ENCODE assay signal across 8 cellular contexts in genomic region chr15:59657635-59658125, GRCh38. TPM values are rescaled to one million over a fixed set of nuclear protein-coding genes. Genes with fewer than 3 reads are reported as not detected.
DNase-seq lines count a peak whose midpoint lies in the region; ATAC-seq and TF ChIP-seq lines count a peak whose summit lies in the region.

No MANE protein-coding gene starts in this region.

- peaks cover 0 to 6% of the 10 kb centered on the region in 2 donors for H3K4me1 ChIP-seq in breast epithelium
- peaks cover 14% of the 10 kb centered on the region for H3K4me1 ChIP-seq in mucosa of stomach (ENCODE audit: control insufficient read depth, insufficient read depth, low read length)

- H3K27me3 ChIP-seq in breast epithelium (no peaks in the 10 kb centered on the region), mucosa of stomach (ENCODE audit: control insufficient read depth, insufficient read depth, low read length) (no peaks in the 10 kb centered on the region)

- no peak for DNase-seq in breast epithelium (ENCODE audit: low spot score in 2 of 2)
- no peak for DNase-seq in NK-92 (lab: John Stamatoyannopoulos, UW; ENCODE audit: unreplicated experiment)
- DNase-seq in dedifferentiated amniotic fluid mesenchymal stem cell (ENCODE audit: extremely low spot score), result no peak
- no peak for DNase-seq in SKM-1 treated with dmso at 0.1 percent for 144 hours (lab: John Stamatoyannopoulos, UW; ENCODE audit: unreplicated experiment)
- DNase-seq in NCI-H1048 (lab: John Stamatoyannopoulos, UW), result no peak

- intact Hi-C loops in breast epithelium (cut with DNase I; ENCODE audit: low total_unique reads), result no loop called here

- H3K36me3 ChIP-seq in breast epithelium (no peaks in the 10 kb centered on the region), mucosa of stomach (ENCODE audit: control insufficient read depth, insufficient read depth, low read length) (no peaks in the 10 kb centered on the region)

- H3K9me3 ChIP-seq in breast epithelium (no peaks in the 10 kb centered on the region), mucosa of stomach (ENCODE audit: control insufficient read depth, low read length) (no peaks in the 10 kb centered on the region)

- TF ChIP-seq CTCF in breast epithelium (IDR thresholded peaks at IDR 0.05), result no peak

- peak; percentile 10 for ATAC-seq in GM18498 (IDR thresholded peaks at IDR 0.05; ENCODE audit: unreplicated experiment)
- ATAC-seq in HG03354 (IDR thresholded peaks at IDR 0.05; ENCODE audit: poor library complexity, severe bottlenecking, unreplicated experiment), result peak; percentile 15

- TF ChIP-seq POLR2A in breast epithelium (IDR thresholded peaks at IDR 0.05), result no peak

- peak overlapping the region in 1 of 2 donors; percentile 90 for H3K27ac ChIP-seq in breast epithelium

- H3K4me3 ChIP-seq in breast epithelium (peak overlapping the region; percentile 81 to 95 (median 86)), mucosa of stomach (ENCODE audit: low read length) (no peak overlapping the region)

- H3K9ac ChIP-seq in mucosa of stomach (ENCODE audit: low read length), result peak overlapping the region; percentile 83

RNA-seq across cellular contexts. Expression of gene GTF2A2, which starts 0.4 kb away (rescaled TPM):
- 10 to 100 TPM; 20.3 to 40.7 (median 36.1) TPM for total RNA-seq in breast epithelium

RNA-seq across cellular contexts. Expression of gene BNIP2, which starts 31.4 kb away (rescaled TPM):
- 100 to 1,000 TPM; 167 TPM for total RNA-seq in breast epithelium

RNA-seq across cellular contexts. Expression of gene GCNT3, which starts 46.1 kb away (rescaled TPM):
- total RNA-seq in breast epithelium, result 1 to 10 TPM in 1 of 3 donors, not detected in 2; 5.2 TPM
